7 cellular contexts compared by ENCODE assay signal in genomic region chr6:50589751-50590470, GRCh38.
"Had no signal": no experiment of that assay in that cellular context is flagged by ENCODE, and none has a peak within 500 bp of the region (broad histone marks: within the 10 kb centered on the region; RNA-seq: fewer than 3 reads in every experiment).

No MANE protein-coding gene starts in this region.

- H3K27ac Mint-ChIP-seq: IgD-negative memory B cell had no signal

- H3K4me3 ChIP-seq: K562 had no signal

- H3K36me3 Mint-ChIP-seq: IgD-negative memory B cell had no signal

- H3K27ac ChIP-seq: HL-60 had no signal

- ATAC-seq: HepG2, K562 had no signal

- H3K4me1 Mint-ChIP-seq: IgD-negative memory B cell had no signal

- H3K27me3 Mint-ChIP-seq: IgD-negative memory B cell had no signal

- DNase-seq: IMR-90, KBM-7, KG1 had no signal

- H3K9me3 Mint-ChIP-seq: IgD-negative memory B cell had no signal

- H3K4me3 Mint-ChIP-seq: IgD-negative memory B cell had no signal
